ENCODE assay signal across 9 cellular contexts in the genomic region with DNA sequence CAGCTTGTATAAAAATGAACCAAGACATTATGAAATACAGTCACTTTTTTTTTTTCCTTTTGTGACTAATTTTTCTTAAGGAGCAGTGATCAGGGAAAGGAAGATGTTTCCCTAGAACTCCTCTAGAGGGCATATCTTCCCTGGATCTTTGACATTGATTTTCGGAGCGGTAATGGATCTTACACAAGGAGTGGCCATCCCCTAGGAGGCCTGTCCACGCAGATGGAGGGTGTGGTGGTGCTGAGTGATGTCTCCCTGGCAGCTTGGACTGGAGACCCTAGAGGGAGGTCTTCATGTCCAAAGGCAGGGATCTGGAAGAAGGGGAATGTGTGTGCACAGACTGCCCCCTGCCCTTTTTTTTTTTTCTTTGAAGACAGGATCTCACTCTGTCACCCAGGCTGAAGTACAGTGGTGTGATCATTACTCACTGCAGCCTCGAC. TPM values are rescaled to one million over a fixed set of nuclear protein-coding genes. Genes with fewer than 3 reads are reported as not detected.
A peak's percentile ranks its signal among the peaks of the same experiment; 100 is the strongest.
DNase-seq lines count a peak whose midpoint lies in the region; ATAC-seq, FAIRE-seq and TF ChIP-seq lines count a peak whose summit lies in the region.
"Had no signal": no experiment of that assay in that cellular context is flagged by ENCODE, and none has a peak within 500 bp of the region (broad histone marks: within the 10 kb centered on the region; RNA-seq: fewer than 3 reads in every experiment).

No MANE protein-coding gene starts in this region.

- no peaks in the 10 kb centered on the region for H3K9me2 ChIP-seq in neural cell (ENCODE audit: insufficient read depth, low read length)

- TF ChIP-seq CTCF in NB4 (IDR thresholded peaks at IDR 0.05; ENCODE audit: low read depth, low read length) (no peak), endothelial cell of umbilical vein (IDR thresholded peaks at IDR 0.05; ENCODE audit: extremely low read depth in 1 of 2, insufficient read depth in 1 of 2, low read depth in 1 of 2, low read length in 2 of 2) (peak; percentile 24 to 35), neural cell (IDR thresholded peaks at IDR 0.05; ENCODE audit: poor library complexity, severe bottlenecking) (peak; percentile 46)

- no peak overlapping the region for H3K9ac ChIP-seq in endothelial cell of umbilical vein (replicated peaks; ENCODE audit: extremely low read depth, insufficient read depth, low read length)
- no peak overlapping the region for H3K9ac ChIP-seq in neural cell (ENCODE audit: low read length)

- peak; percentile 62 for FAIRE-seq in endothelial cell of umbilical vein (lab: Jason Lieb, UNC)
- FAIRE-seq: GM18507 had no signal

- no peak for TF ChIP-seq EP300 in neural cell (conservative IDR thresholded peaks at IDR 0.05; ENCODE audit: poor library complexity, severe bottlenecking)

- no peaks in the 10 kb centered on the region for H3K79me2 ChIP-seq in endothelial cell of umbilical vein (ENCODE audit: control insufficient read depth, insufficient read depth, low read length)
- no peaks in the 10 kb centered on the region for H3K79me2 ChIP-seq in neural cell (replicated peaks; ENCODE audit: insufficient read depth, low read length)

- in situ Hi-C loops in Caki2 (cut with HindIII; ENCODE audit: low pct_unique_long_range_greater_than_20kb, low sequenced_read_pairs): no loop called here

- BruUV-seq in endothelial cell of umbilical vein (replicated peaks; lab: Mats Ljungman, UMichigan): no TSS peak

- intact Hi-C loops in endothelial cell of umbilical vein (cut with micrococcal nuclease): no loop called here

- H3K27me3 ChIP-seq in endothelial cell of umbilical vein (ENCODE audit: control insufficient read depth in 2 of 2, insufficient read depth in 2 of 2, low read length in 2 of 2) (no peaks in the 10 kb centered on the region), neural cell (ENCODE audit: insufficient read depth, low read depth, low read length) (no peaks in the 10 kb centered on the region)

- no peak for TF ChIP-seq RAD21 in neural cell (conservative IDR thresholded peaks at IDR 0.05)

- H2AFZ ChIP-seq in endothelial cell of umbilical vein (ENCODE audit: low read depth, low read length) (peak overlapping the region; percentile 60), neural cell (ENCODE audit: low read depth, low read length) (no peak overlapping the region)

- no peaks in the 10 kb centered on the region for H3F3A ChIP-seq in neural cell (ENCODE audit: insufficient read depth, low read length, poor library complexity, severe bottlenecking)

- no peak overlapping the region for H3K4me2 ChIP-seq in endothelial cell of umbilical vein (ENCODE audit: insufficient read depth, low read length)
- no peak overlapping the region for H3K4me2 ChIP-seq in neural cell (ENCODE audit: low read length)

- H3K9me3 ChIP-seq in endothelial cell of umbilical vein (replicated peaks; ENCODE audit: control insufficient read depth, insufficient read depth, low read length) (no peaks in the 10 kb centered on the region), neural cell (ENCODE audit: low read length) (no peaks in the 10 kb centered on the region)

- H3K9me1 ChIP-seq in endothelial cell of umbilical vein (replicated peaks; ENCODE audit: control insufficient read depth, extremely low read depth, insufficient read depth, low read length): no peaks in the 10 kb centered on the region

- H3K27ac ChIP-seq in endothelial cell of umbilical vein (ENCODE audit: insufficient read depth, low read depth, low read length) (no peak overlapping the region), neural cell (ENCODE audit: low read length) (no peak overlapping the region)

- POLR2A ChIA-PET in endothelial cell of umbilical vein (lab: Charles Lee): no interaction called here

- H3K36me3 ChIP-seq in endothelial cell of umbilical vein (ENCODE audit: control insufficient read depth in 2 of 2, extremely low read depth in 1 of 2, insufficient read depth in 2 of 2, low read length in 2 of 2): no peaks in the 10 kb centered on the region
- H3K36me3 ChIP-seq in neural cell (ENCODE audit: insufficient read depth, low read length): no peaks in the 10 kb centered on the region

- H4K20me1 ChIP-seq in endothelial cell of umbilical vein (replicated peaks; ENCODE audit: control insufficient read depth, extremely low read depth, insufficient read depth, low read length): no peaks in the 10 kb centered on the region
- H4K20me1 ChIP-seq in neural cell (ENCODE audit: insufficient read depth): no peaks in the 10 kb centered on the region

- DNase-seq in Caki2 (ENCODE audit: low read depth) (peak; percentile 67), NB4 (ENCODE audit: low read depth) (peak; percentile 21), endothelial cell of umbilical vein (ENCODE audit: low read depth, low spot score) (peak; percentile 41), SKM-1 treated with dmso at 0.1 percent for 144 hours (lab: John Stamatoyannopoulos, UW; ENCODE audit: unreplicated experiment) (no peak), NCI-H748 treated with DMSO at 0.1 percent for 48 hours (lab: John Stamatoyannopoulos, UW) (no peak)

- no peak for ATAC-seq in HG03460 (IDR thresholded peaks at IDR 0.05; ENCODE audit: unreplicated experiment)
- ATAC-seq in HG03159 (IDR thresholded peaks at IDR 0.05; ENCODE audit: unreplicated experiment): no peak

- H3K4me1 ChIP-seq in endothelial cell of umbilical vein (ENCODE audit: control insufficient read depth, extremely low read depth, insufficient read depth, low read length): no peaks in the 10 kb centered on the region

- dilution Hi-C loops in endothelial cell of umbilical vein (cut with MboI; ENCODE audit: extremely low pct_ligation_motif_present, low sequenced_read_pairs): no loop called here

- H3K4me3 ChIP-seq in NB4 (ENCODE audit: low read depth, low read length) (no peak overlapping the region), endothelial cell of umbilical vein (replicated peaks in 1 of 3; ENCODE audit: insufficient read depth in 1 of 3, low read depth in 1 of 3, low read length in 3 of 3) (no peak overlapping the region), neural cell (ENCODE audit: low read length) (no peak overlapping the region)

- CTCF ChIA-PET in endothelial cell of umbilical vein (lab: Charles Lee): no interaction called here

- TF ChIP-seq POLR2A in NB4 (IDR thresholded peaks at IDR 0.05; ENCODE audit: extremely low read depth, insufficient read length) (no peak), endothelial cell of umbilical vein (IDR thresholded peaks at IDR 0.05; ENCODE audit: low read depth, low read length) (no peak)

TF ChIP-seq in neural cell, 6 proteins besides CTCF, POLR2A, EP300 and RAD21 (continues in another document):
- no peak for TF ChIP-seq SMC3 (conservative IDR thresholded peaks at IDR 0.05; ENCODE audit: poor library complexity)

RNA-seq across cellular contexts. Expression of a gene that starts 7.0 kb away (rescaled TPM):
- total RNA-seq in Caki2 (2014; rRNA removed; shearing (Covaris generic); ENCODE audit: low replicate concordance): 176 and 179 TPM in 2 replicates
- total RNA-seq in endothelial cell of umbilical vein: 63.4 and 65.9 TPM in 2 replicates
- 38.5 and 39.3 TPM in 2 replicates for polyA plus RNA-seq in endothelial cell of umbilical vein
- 46.2 and 46.6 TPM in 2 replicates for polyA plus RNA-seq in endothelial cell of umbilical vein (2011; cell fraction: cytosol; rRNA removed)
- 63.0 and 83.1 TPM in 2 replicates for polyA plus RNA-seq in endothelial cell of umbilical vein (2011; cell fraction: nucleus; rRNA removed)
- polyA plus RNA-seq in endothelial cell of umbilical vein (2012): 15.2 and 30.1 TPM in 2 replicates
- polyA minus RNA-seq in endothelial cell of umbilical vein: 40.6 and 41.9 TPM in 2 replicates
- 33.3 TPM for polyA minus RNA-seq in endothelial cell of umbilical vein (2011; cell fraction: cytosol; rRNA and poly(A)+ RNA removed)
- 36.4 and 42.0 TPM in 2 replicates for polyA minus RNA-seq in endothelial cell of umbilical vein (2011; cell fraction: nucleus; rRNA and poly(A)+ RNA removed)
- 0.52 and 2.1 TPM in 2 replicates for polyA plus RNA-seq in neural cell
- 1.2 and 1.4 TPM in 2 replicates for polyA minus RNA-seq in neural cell

RNA-seq across cellular contexts. Expression of a gene that starts 26.2 kb away (rescaled TPM):
- total RNA-seq in Caki2 (2014; rRNA removed; shearing (Covaris generic); ENCODE audit: low replicate concordance): 32.5 and 43.2 TPM in 2 replicates
- 28.8 and 32.5 TPM in 2 replicates for total RNA-seq in endothelial cell of umbilical vein
- polyA plus RNA-seq in endothelial cell of umbilical vein (53.1 and 62.6 TPM in 2 replicates), neural cell (102 and 112 TPM in 2 replicates)
- 23.9 and 25.2 TPM in 2 replicates for polyA plus RNA-seq in endothelial cell of umbilical vein (2011; cell fraction: cytosol; rRNA removed)
- polyA plus RNA-seq in endothelial cell of umbilical vein (2011; cell fraction: nucleus; rRNA removed): 186 and 227 TPM in 2 replicates
- 22.8 and 26.1 TPM in 2 replicates for polyA plus RNA-seq in endothelial cell of umbilical vein (2012)
- polyA minus RNA-seq in endothelial cell of umbilical vein (22.3 and 26.8 TPM in 2 replicates), neural cell (33.4 and 34.6 TPM in 2 replicates)
- 8.6 TPM for polyA minus RNA-seq in endothelial cell of umbilical vein (2011; cell fraction: cytosol; rRNA and poly(A)+ RNA removed)
- 16.2 and 19.6 TPM in 2 replicates for polyA minus RNA-seq in endothelial cell of umbilical vein (2011; cell fraction: nucleus; rRNA and poly(A)+ RNA removed)

RNA-seq across cellular contexts. Expression of a gene that starts 33.3 kb away (rescaled TPM):
- total RNA-seq in Caki2 (2014; rRNA removed; shearing (Covaris generic); ENCODE audit: low replicate concordance): 303 and 346 TPM in 2 replicates
- 133 TPM in 2 replicates for total RNA-seq in endothelial cell of umbilical vein
- polyA plus RNA-seq in endothelial cell of umbilical vein (202 and 241 TPM in 2 replicates), neural cell (341 and 343 TPM in 2 replicates)
- polyA plus RNA-seq in endothelial cell of umbilical vein (2011; cell fraction: cytosol; rRNA removed): 189 and 191 TPM in 2 replicates
- 92.8 and 109 TPM in 2 replicates for polyA plus RNA-seq in endothelial cell of umbilical vein (2011; cell fraction: nucleus; rRNA removed)
- polyA plus RNA-seq in endothelial cell of umbilical vein (2012): 123 and 151 TPM in 2 replicates
- polyA minus RNA-seq in endothelial cell of umbilical vein (90.1 and 102 TPM in 2 replicates), neural cell (124 and 125 TPM in 2 replicates)
- polyA minus RNA-seq in endothelial cell of umbilical vein (2011; cell fraction: cytosol; rRNA and poly(A)+ RNA removed): 143 TPM
- polyA minus RNA-seq in endothelial cell of umbilical vein (2011; cell fraction: nucleus; rRNA and poly(A)+ RNA removed): 21.5 and 24.2 TPM in 2 replicates

RNA-seq across cellular contexts. Expression of a gene that starts 35.3 kb away (rescaled TPM):
- total RNA-seq in Caki2 (2014; rRNA removed; shearing (Covaris generic); ENCODE audit: low replicate concordance): 0.14 TPM in 2 replicates
- total RNA-seq in endothelial cell of umbilical vein: 14.3 and 15.1 TPM in 2 replicates
- polyA plus RNA-seq in endothelial cell of umbilical vein (7.3 and 7.9 TPM in 2 replicates), neural cell (4.3 and 5.9 TPM in 2 replicates)
- polyA plus RNA-seq in endothelial cell of umbilical vein (2011; cell fraction: cytosol; rRNA removed): 3.2 and 3.9 TPM in 2 replicates
- polyA plus RNA-seq in endothelial cell of umbilical vein (2011; cell fraction: nucleus; rRNA removed): 36.2 and 44.4 TPM in 2 replicates
- 6.4 and 10.8 TPM in 2 replicates for polyA plus RNA-seq in endothelial cell of umbilical vein (2012)
- polyA minus RNA-seq in endothelial cell of umbilical vein (6.2 and 9.3 TPM in 2 replicates), neural cell (24.0 and 24.1 TPM in 2 replicates)
- polyA minus RNA-seq in endothelial cell of umbilical vein (2011; cell fraction: cytosol; rRNA and poly(A)+ RNA removed): 0.31 TPM
- 11.4 and 14.9 TPM in 2 replicates for polyA minus RNA-seq in endothelial cell of umbilical vein (2011; cell fraction: nucleus; rRNA and poly(A)+ RNA removed)

Comparison
In these comparisons a context has a peak if more than half of its experiments do, and no peak if none do; other contexts are left out.
1. DNase-seq: peak in Caki2 (single experiment), NB4 (single experiment) and endothelial cell of umbilical vein (single experiment); none in SKM-1 treated with dmso at 0.1 percent for 144 hours (single experiment) and NCI-H748 treated with DMSO at 0.1 percent for 48 hours (single experiment).